1 cellular context compared by ENCODE assay signal in the genomic region with DNA sequence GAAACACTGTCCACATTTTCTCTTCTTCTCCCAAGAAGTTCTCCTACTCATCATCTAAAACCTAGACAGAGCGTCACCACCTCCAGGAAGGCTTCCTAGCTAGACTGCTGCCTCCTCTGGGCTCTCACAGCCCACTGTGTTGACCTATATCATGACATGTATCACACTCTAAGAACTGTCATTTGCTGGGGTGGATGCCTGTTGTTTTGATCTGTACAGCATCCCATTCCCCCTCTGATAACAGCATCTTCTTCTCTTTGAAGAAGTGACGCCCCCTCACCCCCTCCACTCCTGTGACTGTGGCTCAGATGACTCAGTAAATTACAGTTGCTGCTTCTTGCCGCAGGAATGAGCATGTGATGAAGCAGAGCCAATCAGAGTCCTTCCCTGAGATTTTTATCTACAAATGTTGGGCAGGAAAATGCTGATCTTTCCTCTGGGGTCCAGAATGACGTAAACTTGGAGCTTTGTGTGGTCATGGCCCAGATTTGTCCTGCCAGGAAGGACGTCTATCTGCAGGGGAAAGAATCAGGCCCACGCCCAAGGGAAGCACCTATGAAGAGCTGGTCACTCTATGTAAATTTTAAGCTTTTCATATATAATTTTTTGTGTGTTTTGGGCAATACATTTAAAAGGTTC.
A peak's percentile ranks its signal among the peaks of the same experiment; 100 is the strongest.
TF ChIP-seq lines count a peak whose summit lies in the region.

No MANE protein-coding gene starts in this region.

TF ChIP-seq in IMR-90, 13 proteins besides CTCF, POLR2A, EP300 and RAD21:
- 0 out of 2 replicates have a peak, but pooled peaks have one; percentile 7 for TF ChIP-seq MAFK (IDR thresholded peaks at IDR 0.05; ENCODE audit: low read depth, low read length)
- TF ChIP-seq, protein P1, sequence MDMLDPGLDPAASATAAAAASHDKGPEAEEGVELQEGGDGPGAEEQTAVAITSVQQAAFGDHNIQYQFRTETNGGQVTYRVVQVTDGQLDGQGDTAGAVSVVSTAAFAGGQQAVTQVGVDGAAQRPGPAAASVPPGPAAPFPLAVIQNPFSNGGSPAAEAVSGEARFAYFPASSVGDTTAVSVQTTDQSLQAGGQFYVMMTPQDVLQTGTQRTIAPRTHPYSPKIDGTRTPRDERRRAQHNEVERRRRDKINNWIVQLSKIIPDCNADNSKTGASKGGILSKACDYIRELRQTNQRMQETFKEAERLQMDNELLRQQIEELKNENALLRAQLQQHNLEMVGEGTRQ (IDR thresholded peaks at IDR 0.05; ENCODE audit: low read depth, low read length): peak; percentile 75
- TF ChIP-seq, protein P2, sequence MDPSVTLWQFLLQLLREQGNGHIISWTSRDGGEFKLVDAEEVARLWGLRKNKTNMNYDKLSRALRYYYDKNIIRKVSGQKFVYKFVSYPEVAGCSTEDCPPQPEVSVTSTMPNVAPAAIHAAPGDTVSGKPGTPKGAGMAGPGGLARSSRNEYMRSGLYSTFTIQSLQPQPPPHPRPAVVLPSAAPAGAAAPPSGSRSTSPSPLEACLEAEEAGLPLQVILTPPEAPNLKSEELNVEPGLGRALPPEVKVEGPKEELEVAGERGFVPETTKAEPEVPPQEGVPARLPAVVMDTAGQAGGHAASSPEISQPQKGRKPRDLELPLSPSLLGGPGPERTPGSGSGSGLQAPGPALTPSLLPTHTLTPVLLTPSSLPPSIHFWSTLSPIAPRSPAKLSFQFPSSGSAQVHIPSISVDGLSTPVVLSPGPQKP (IDR thresholded peaks at IDR 0.05; ENCODE audit: borderline replicate concordance, low read depth, low read length): no peak
- TF ChIP-seq BHLHE40 (IDR thresholded peaks at IDR 0.05; ENCODE audit: low read depth, low read length): no peak
- TF ChIP-seq MAZ (IDR thresholded peaks at IDR 0.05; ENCODE audit: borderline replicate concordance, low read depth, low read length): no peak
- TF ChIP-seq FOS (IDR thresholded peaks at IDR 0.05; ENCODE audit: low read depth, low read length): no peak
- no peak for TF ChIP-seq NFE2L2 (IDR thresholded peaks at IDR 0.05; ENCODE audit: low read depth, low read length)
- TF ChIP-seq CHD1 (IDR thresholded peaks at IDR 0.05; ENCODE audit: low read depth, low read length): no peak
- TF ChIP-seq MXI1 (IDR thresholded peaks at IDR 0.05; ENCODE audit: borderline replicate concordance, low read depth, low read length): no peak
- TF ChIP-seq RCOR1 (IDR thresholded peaks at IDR 0.05; ENCODE audit: insufficient replicate concordance, low read length): no peak
- no peak for TF ChIP-seq RFX5 (IDR thresholded peaks at IDR 0.05; ENCODE audit: low read depth, low read length)
- TF ChIP-seq CEBPB (IDR thresholded peaks at IDR 0.05; ENCODE audit: low read depth, low read length): no peak
- no peak for TF ChIP-seq SMC3 (IDR thresholded peaks at IDR 0.05; ENCODE audit: low read depth, low read length)
